In genomic region chr9:126688617-126689016, GRCh38 we compare ENCODE assay signal across 16 cellular contexts.
A peak's percentile ranks its signal among the peaks of the same experiment; 100 is the strongest.
DNase-seq lines count a peak whose midpoint lies in the region; ATAC-seq and TF ChIP-seq lines count a peak whose summit lies in the region.
"Had no signal": no experiment of that assay in that cellular context is flagged by ENCODE, and none has a peak within 500 bp of the region (broad histone marks: within the 10 kb centered on the region; RNA-seq: fewer than 3 reads in every experiment).

No MANE protein-coding gene starts in this region.

- no peak overlapping the region for H3K27ac ChIP-seq in GM23338 (ENCODE audit: low read depth)
- H3K27ac ChIP-seq in WERI-Rb-1 = no peak overlapping the region
- H3K27ac ChIP-seq in neural progenitor cell = no peak overlapping the region
- H3K27ac ChIP-seq in PC-9 = no peak overlapping the region

- H3K36me3 Mint-ChIP-seq in GM23338 (ENCODE audit: low read depth) (no peaks in the 10 kb centered on the region), neural progenitor cell (no peaks in the 10 kb centered on the region)

- CTCF ChIA-PET in PC-9 (lab: Charles Lee) = no interaction called here

- no TSS peak for BruUV-seq in PC-9 (replicated peaks; lab: Mats Ljungman, UMichigan)

- 0 out of 2 replicates have a peak, but pooled peaks cover under 1% of the 10 kb centered on the region for H3F3A ChIP-seq in GM23338 (replicated peaks; ENCODE audit: low read depth)
- H3F3A ChIP-seq in neural progenitor cell (ENCODE audit: low read depth) = peaks cover 4% of the 10 kb centered on the region
- H3F3A ChIP-seq in PC-9 (ENCODE audit: insufficient read depth, low read depth) = no peaks in the 10 kb centered on the region

- intact Hi-C loops in PC-9 (cut with micrococcal nuclease; ENCODE audit: unreplicated experiment) = no loop called here

- no peak overlapping the region for H3K4me3 ChIP-seq in GM23338
- H3K4me3 ChIP-seq in WERI-Rb-1 (ENCODE audit: low read depth, low read length) = no peak overlapping the region
- H3K4me3 ChIP-seq in neural progenitor cell = no peak overlapping the region
- no peak overlapping the region for H3K4me3 ChIP-seq in PC-9

- H3K36me3 ChIP-seq in GM23338 (ENCODE audit: insufficient read depth) (no peaks in the 10 kb centered on the region), WERI-Rb-1 (no peaks in the 10 kb centered on the region), neural progenitor cell (no peaks in the 10 kb centered on the region), PC-9 (ENCODE audit: low read depth) (no peaks in the 10 kb centered on the region)

- H3K9me3 Mint-ChIP-seq in GM23338 = no peaks in the 10 kb centered on the region
- H3K9me3 Mint-ChIP-seq in neural progenitor cell = no peaks in the 10 kb centered on the region
- H3K9me3 Mint-ChIP-seq: CD4-positive, alpha-beta T cell had no signal

- DNase-seq in ELF-1 (ENCODE audit: low read depth, low spot score) = peak; percentile 61
- DNase-seq in GM23338 (ENCODE audit: low spot score) = peak; percentile 45
- DNase-seq in WERI-Rb-1 = no peak
- DNase-seq in neural progenitor cell (ENCODE audit: low spot score) = peak; percentile 45
- DNase-seq in AML-193 (lab: John Stamatoyannopoulos, UW) = no peak
- no peak for DNase-seq in activated CD4-positive, alpha-beta T cell treated with anti-CD3 and anti-CD28 coated beads, Interleukin-2, amount 50 U/mL, for 48 hours
- no peak for DNase-seq in PC-9
- DNase-seq: ACHN; C1 segment of cervical spinal cord; Calu3; CD4-positive, alpha-beta T cell; DMS 273 treated with DMSO at 0.1 percent for 48 hours; DMS79 treated with DMSO at 0.1 percent for 48 hours; EL; GDM1 had no signal

- no peaks in the 10 kb centered on the region for H3K79me2 ChIP-seq in GM23338 (replicated peaks; ENCODE audit: insufficient read depth)
- no peaks in the 10 kb centered on the region for H3K79me2 ChIP-seq in neural progenitor cell (ENCODE audit: low read depth)
- no peaks in the 10 kb centered on the region for H3K79me2 ChIP-seq in PC-9 (ENCODE audit: low read depth)

- H3K9ac ChIP-seq in neural progenitor cell = no peak overlapping the region

- no peaks in the 10 kb centered on the region; the same call in 1 of the 2 replicates for H3K4me1 ChIP-seq in GM23338 (ENCODE audit: insufficient read depth)
- no peaks in the 10 kb centered on the region for H3K4me1 ChIP-seq in neural progenitor cell
- H3K4me1 ChIP-seq in PC-9 (replicated peaks; ENCODE audit: insufficient read depth) = no peaks in the 10 kb centered on the region

- no peak overlapping the region for H3K27ac Mint-ChIP-seq in GM23338
- no peak overlapping the region for H3K27ac Mint-ChIP-seq in neural progenitor cell
- H3K27ac Mint-ChIP-seq: B cell; CD4-positive, alpha-beta T cell had no signal

- POLR2A ChIA-PET in PC-9 (lab: Charles Lee; ENCODE audit: unreplicated experiment) = interaction anchor here (0.7 kb wide), 1 partner anchor 95 kb away, joined by 4 read pairs; no protein-coding TSS in a partner anchor

- H3K4me3 Mint-ChIP-seq in GM23338 (no peak overlapping the region), neural progenitor cell (no peak overlapping the region)
- H3K4me3 Mint-ChIP-seq: B cell; CD4-positive, alpha-beta T cell had no signal

- H4K20me1 ChIP-seq in GM23338 (replicated peaks; ENCODE audit: insufficient read depth) (no peaks in the 10 kb centered on the region; the same call in 1 of the 2 replicates), neural progenitor cell (ENCODE audit: low read depth) (peaks cover 54% of the 10 kb centered on the region), PC-9 (ENCODE audit: insufficient read depth) (no peaks in the 10 kb centered on the region)

- H3K9me2 ChIP-seq in GM23338 (ENCODE audit: insufficient read depth) (no peaks in the 10 kb centered on the region), PC-9 (ENCODE audit: insufficient read depth) (no peaks in the 10 kb centered on the region)

- TF ChIP-seq CTCF in GM23338 (conservative IDR thresholded peaks at IDR 0.05; ENCODE audit: low read depth in 2 of 2) (peak in 1 of 2 experiments; percentile 57; a peak in 3 of 4 replicates), WERI-Rb-1 (IDR thresholded peaks at IDR 0.05; ENCODE audit: low read depth, low read length) (peak; percentile 23; the same call in 1 of the 2 replicates), neural progenitor cell (IDR thresholded peaks at IDR 0.05) (peak; percentile 17), PC-9 (conservative IDR thresholded peaks at IDR 0.05) (no peak; the same call in 1 of the 2 replicates)

- H3K9me3 ChIP-seq in WERI-Rb-1 (ENCODE audit: severe bottlenecking) = no peaks in the 10 kb centered on the region
- no peaks in the 10 kb centered on the region for H3K9me3 ChIP-seq in neural progenitor cell (ENCODE audit: low read depth)
- H3K9me3 ChIP-seq in PC-9 (ENCODE audit: insufficient read depth, low read depth) = no peaks in the 10 kb centered on the region

- ATAC-seq in GM23338 = peak; percentile 59

- H2AFZ ChIP-seq in GM23338 (no peak overlapping the region), neural progenitor cell (replicated peaks) (no peak overlapping the region), PC-9 (no peak overlapping the region)

- H3K27me3 Mint-ChIP-seq in GM23338 (ENCODE audit: insufficient read depth, low read depth, poor library complexity) (peaks cover 44% of the 10 kb centered on the region), neural progenitor cell (ENCODE audit: insufficient read depth, low read depth) (peaks cover 38% of the 10 kb centered on the region)

- H3K27me3 ChIP-seq in GM23338 (ENCODE audit: insufficient read depth) = peaks cover 42% of the 10 kb centered on the region
- peaks cover 27% of the 10 kb centered on the region for H3K27me3 ChIP-seq in WERI-Rb-1 (ENCODE audit: insufficient read depth, low read depth, severe bottlenecking)
- H3K27me3 ChIP-seq in neural progenitor cell = peaks cover 86% of the 10 kb centered on the region
- H3K27me3 ChIP-seq in PC-9 (ENCODE audit: insufficient read depth, low read depth) = peaks cover 63% of the 10 kb centered on the region

- H3K4me1 Mint-ChIP-seq in GM23338 (peaks cover 15% of the 10 kb centered on the region), neural progenitor cell (peaks cover 36% of the 10 kb centered on the region)

- H3K4me2 ChIP-seq in GM23338 = no peak overlapping the region; the same call in 1 of the 2 replicates
- H3K4me2 ChIP-seq in neural progenitor cell = no peak overlapping the region
- no peak overlapping the region for H3K4me2 ChIP-seq in PC-9

TF ChIP-seq in GM23338, 12 proteins besides CTCF, POLR2A, EP300 and RAD21:
- TF ChIP-seq JUNB (IDR thresholded peaks at IDR 0.05; ENCODE audit: unreplicated experiment) (no peak), STAT1 (IDR thresholded peaks at IDR 0.05; ENCODE audit: unreplicated experiment) (no peak), EZH2phosphoT487 (IDR thresholded peaks at IDR 0.05; ENCODE audit: unreplicated experiment) (no peak), NANOG (IDR thresholded peaks at IDR 0.05; ENCODE audit: borderline replicate concordance) (no peak), POLR2AphosphoS5 (IDR thresholded peaks at IDR 0.05; ENCODE audit: low read depth) (no peak), CREB1 (CRISPR knock-in tag; IDR thresholded peaks at IDR 0.05; ENCODE audit: low read depth) (no peak), ZNF114 (CRISPR knock-in tag; IDR thresholded peaks at IDR 0.05) (no peak)

Comparison
In these comparisons a context has a peak if more than half of its experiments do, and no peak if none do; other contexts are left out.
1. DNase-seq: peak in ELF-1 (single experiment), GM23338 (single experiment) and neural progenitor cell (single experiment); none in WERI-Rb-1 (single experiment), AML-193 (0 of 2), activated CD4-positive, alpha-beta T cell treated with anti-CD3 and anti-CD28 coated beads, Interleukin-2, amount 50 U/mL, for 48 hours (0 of 2) and PC-9 (0 of 2).